In the genomic region with DNA sequence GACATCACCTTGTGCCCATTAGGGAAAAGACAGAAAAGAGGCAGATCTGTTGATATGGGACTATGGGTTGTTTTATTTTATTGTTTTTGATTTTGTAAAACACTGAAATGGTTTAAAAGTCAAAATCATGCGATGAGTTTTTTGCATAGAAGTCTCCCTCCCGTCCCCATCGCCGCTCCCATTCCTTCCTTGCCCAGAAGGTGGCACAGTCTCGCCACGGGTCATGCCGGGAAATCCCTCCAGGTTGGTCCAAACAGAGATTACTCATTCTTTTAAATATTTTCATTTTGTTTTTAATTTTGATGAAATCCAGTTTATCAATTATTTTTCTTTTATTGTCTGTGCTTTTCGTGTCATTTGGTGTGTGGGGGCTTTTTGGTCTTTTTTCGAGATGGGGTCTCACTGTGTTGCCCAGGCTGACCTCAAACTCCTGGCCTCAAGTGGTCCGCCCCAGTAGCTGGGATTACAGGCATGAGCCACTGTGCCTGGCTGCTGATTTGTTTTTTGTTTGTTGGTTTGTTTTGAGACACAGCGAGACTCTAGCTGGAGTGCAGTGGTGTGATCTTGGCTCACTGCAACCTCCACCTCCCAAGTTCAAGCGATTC, we compare ENCODE assay signal across 9 cellular contexts. TPM values are rescaled to one million over a fixed set of nuclear protein-coding genes. Genes with fewer than 3 reads are reported as not detected.
DNase-seq lines count a peak whose midpoint lies in the region; ATAC-seq, FAIRE-seq and TF ChIP-seq lines count a peak whose summit lies in the region.
"Had no signal": no experiment of that assay in that cellular context is flagged by ENCODE, and none has a peak within 500 bp of the region (broad histone marks: within the 10 kb centered on the region; RNA-seq: fewer than 3 reads in every experiment).

No MANE protein-coding gene starts in this region.

- DNase-seq in BJ (ENCODE audit: low read depth): no peak
- peak; percentile 57 for DNase-seq in GM13977 (ENCODE audit: low spot score)
- DNase-seq in RPMI7951 (ENCODE audit: low read depth): peak; percentile 47
- no peak for DNase-seq in putamen (ENCODE audit: low spot score)

- ATAC-seq in GM18867 (IDR thresholded peaks at IDR 0.05; ENCODE audit: unreplicated experiment): no peak
- ATAC-seq in GM21717 (IDR thresholded peaks at IDR 0.05; ENCODE audit: unreplicated experiment): no peak

- no peaks in the 10 kb centered on the region for H3K27me3 ChIP-seq in BJ (ENCODE audit: control insufficient read depth, insufficient read depth, low read length)

- H3K36me3 Mint-ChIP-seq in nephron (ENCODE audit: low read depth): peaks cover 7% of the 10 kb centered on the region

- in situ Hi-C loops in GM13977 (cut with MboI; ENCODE audit: low pct_unique_long_range_greater_than_20kb, low sequenced_read_pairs, unreplicated experiment): no loop called here

- TF ChIP-seq CTCF in BJ (IDR thresholded peaks at IDR 0.05; ENCODE audit: insufficient read depth, low read depth, low read length): peak; percentile 88
- peak; percentile 66 for TF ChIP-seq CTCF in GM13977 (IDR thresholded peaks at IDR 0.05; ENCODE audit: extremely low read depth, insufficient read depth, missing control alignments)
- peak; percentile 69 to 80 (median 73) for TF ChIP-seq CTCF in nephron (IDR thresholded peaks at IDR 0.05; ENCODE audit: unreplicated experiment in 3 of 3)

- peak; percentile 76 for FAIRE-seq in endometrium (lab: Jason Lieb, UNC)

- H3K27me3 Mint-ChIP-seq in nephron (ENCODE audit: low read depth): no peaks in the 10 kb centered on the region

- no peak overlapping the region for H3K4me3 ChIP-seq in BJ (ENCODE audit: low read depth, low read length)

- CTCF ChIA-PET in BJ (lab: Yijun Ruan, JAX): interaction anchor here (0.7 to 8.6 kb wide), 24 partner anchors 10 to 326 kb away, joined by 3 to 126 read pairs (median 4); partner anchors contain the start of genes GDF15, LSM4, PGPEP1 and SSBP4

- H3K4me1 Mint-ChIP-seq in nephron: peaks cover 6% of the 10 kb centered on the region

- H3K36me3 ChIP-seq in BJ (ENCODE audit: control insufficient read depth, insufficient read depth, low read length): no peaks in the 10 kb centered on the region; the same call in none of the 2 replicates

- H3K27ac Mint-ChIP-seq in nephron: no peak overlapping the region

- H3K9me3 Mint-ChIP-seq in nephron: no peaks in the 10 kb centered on the region

- H3K4me3 Mint-ChIP-seq in nephron: no peak overlapping the region

- POLR2A ChIA-PET in BJ (lab: Charles Lee): no interaction called here

RNA-seq across cellular contexts. Expression of gene PGPEP1, which starts 9.2 kb away (rescaled TPM):
- polyA plus RNA-seq in BJ (2011; rRNA removed): 30.7 and 32.2 TPM in 2 replicates
- polyA minus RNA-seq in BJ (2011; rRNA and poly(A)+ RNA removed): 58.0 and 104 TPM in 2 replicates
- 10.7 and 11.9 TPM in 2 replicates for total RNA-seq in RPMI7951 (2014; rRNA removed; shearing (Covaris generic))

RNA-seq across cellular contexts. Expression of gene LSM4, which starts 26.8 kb away (rescaled TPM):
- 94.7 and 99.8 TPM in 2 replicates for polyA plus RNA-seq in BJ (2011; rRNA removed)
- polyA minus RNA-seq in BJ (2011; rRNA and poly(A)+ RNA removed): 20.3 and 29.5 TPM in 2 replicates
- 385 and 496 TPM in 2 replicates for total RNA-seq in RPMI7951 (2014; rRNA removed; shearing (Covaris generic))

RNA-seq across cellular contexts. Expression of gene GDF15, which starts 36.3 kb away (rescaled TPM):
- polyA plus RNA-seq in BJ (2011; rRNA removed): 19.0 and 30.8 TPM in 2 replicates
- 8.3 and 8.4 TPM in 2 replicates for polyA minus RNA-seq in BJ (2011; rRNA and poly(A)+ RNA removed)
- total RNA-seq in RPMI7951 (2014; rRNA removed; shearing (Covaris generic)): 1.4 and 1.6 TPM in 2 replicates
- total RNA-seq: mononuclear cell had no signal

RNA-seq across cellular contexts. Expression of gene LRRC25, which starts 47.8 kb away (rescaled TPM):
- polyA plus RNA-seq in BJ (2011; rRNA removed): 0.06 TPM in 1 of 2 replicates, not detected in the other
- not detected in 2 replicates for polyA minus RNA-seq in BJ (2011; rRNA and poly(A)+ RNA removed)
- not detected in 2 replicates for total RNA-seq in RPMI7951 (2014; rRNA removed; shearing (Covaris generic))

Comparison
In these comparisons a context has a peak if more than half of its experiments do, and no peak if none do; other contexts are left out.
1. DNase-seq: peak in GM13977 (single experiment) and RPMI7951 (single experiment); none in BJ (single experiment) and putamen (single experiment).
2. Peak in every context shown above with its lines, with median percentiles within 50 percentile points of each other: CTCF ChIP-seq.